8 cellular contexts compared by ENCODE assay signal in genomic region chr5:17691781-17692180, GRCh38. TPM values are rescaled to one million over a fixed set of nuclear protein-coding genes. Genes with fewer than 3 reads are reported as not detected.
"Had no signal": no experiment of that assay in that cellular context is flagged by ENCODE, and none has a peak within 500 bp of the region (broad histone marks: within the 10 kb centered on the region; RNA-seq: fewer than 3 reads in every experiment).

No MANE protein-coding gene starts in this region.

- H3K4me1 Mint-ChIP-seq: GM23338, H9 had no signal

- H3K9me3 Mint-ChIP-seq: GM23338, H9 had no signal

- H3K4me3 Mint-ChIP-seq: GM23338, H9, IgD-negative memory B cell had no signal

- H3K27ac Mint-ChIP-seq: GM23338, H9 had no signal

- ATAC-seq: GM23338, HepG2 had no signal

- H3K36me3 Mint-ChIP-seq: IgD-negative memory B cell had no signal

- H3K4me3 ChIP-seq: GM23338 had no signal

- DNase-seq: H9, HCEC 1CT, KBM-7 had no signal

RNA-seq across cellular contexts. Expression of gene TAF11L14, which starts 57.5 kb away (rescaled TPM):
- total RNA-seq: GM23338, H1, H9, HepG2, HT-29 had no signal
- polyA plus RNA-seq: GM23338, H1, HepG2, IgD-negative memory B cell had no signal

RNA-seq across cellular contexts. Expression of gene TAF11L13, which starts 59.9 kb away (rescaled TPM):
- total RNA-seq: GM23338, H1, H9, HepG2, HT-29 had no signal
- polyA plus RNA-seq: GM23338, H1, HepG2, IgD-negative memory B cell had no signal
